In genomic region chr1:1354271-1355247, GRCh38 we compare ENCODE assay signal across 1 cellular context.
TF ChIP-seq lines count a peak whose summit lies in the region.

No MANE protein-coding gene starts in this region.

TF ChIP-seq in HEK293, 187 proteins besides CTCF, POLR2A, EP300 and RAD21 (continued from another document):
- no peak for TF ChIP-seq ZBTB49 (tag by site-specific recombination; IDR thresholded peaks at IDR 0.05; ENCODE audit: low read depth)
- no peak for TF ChIP-seq ZNF624 (tag by site-specific recombination; IDR thresholded peaks at IDR 0.05)
- no peak for TF ChIP-seq ZSCAN4 (tag by site-specific recombination; IDR thresholded peaks at IDR 0.05)
- TF ChIP-seq PRDM4 (tag by site-specific recombination; IDR thresholded peaks at IDR 0.05) = no peak
- TF ChIP-seq ZNF426 (tag by site-specific recombination; IDR thresholded peaks at IDR 0.05) = no peak
- TF ChIP-seq ZNF768 (tag by site-specific recombination; IDR thresholded peaks at IDR 0.05) = no peak
- no peak for TF ChIP-seq ZNF548 (tag by site-specific recombination; IDR thresholded peaks at IDR 0.05)
- TF ChIP-seq ZNF521 (tag by site-specific recombination; IDR thresholded peaks at IDR 0.05) = no peak
- no peak for TF ChIP-seq SETDB1 (IDR thresholded peaks at IDR 0.05; ENCODE audit: insufficient read length, low read length)
- TF ChIP-seq ZNF18 (tag by site-specific recombination; IDR thresholded peaks at IDR 0.05) = no peak
- TF ChIP-seq ZNF433 (tag by site-specific recombination; IDR thresholded peaks at IDR 0.05; ENCODE audit: low read depth) = no peak
- TF ChIP-seq ZBTB11 (tag by site-specific recombination; conservative IDR thresholded peaks at IDR 0.05; ENCODE audit: low read depth) = no peak
- TF ChIP-seq ZBTB17 (tag by site-specific recombination; IDR thresholded peaks at IDR 0.05) = no peak
- TF ChIP-seq ZNF701 (tag by site-specific recombination; IDR thresholded peaks at IDR 0.05) = no peak
